In genomic region chr7:134334408-134334807, GRCh38 we compare ENCODE assay signal across 23 cellular contexts.
"Had no signal": no experiment of that assay in that cellular context is flagged by ENCODE, and none has a peak within 500 bp of the region (broad histone marks: within the 10 kb centered on the region; RNA-seq: fewer than 3 reads in every experiment).

No MANE protein-coding gene starts in this region.

- H3K4me3 Mint-ChIP-seq: dendritic cell treated with granulocyte-macrophage colony-stimulating factor and Interleukin-4, amounts not matched to agents 40 ng/mL and 50 ng/mL, for 4 days; effector memory CD8-positive, alpha-beta T cell; endodermal cell; mesothelial cell of epicardium had no signal

- ATAC-seq: effector memory CD8-positive, alpha-beta T cell; esophagus mucosa; gastrocnemius medialis; heart right ventricle; left cardiac atrium; left lung; left ventricle myocardium superior; lower lobe of right lung; mucosa of descending colon had no signal

- H3K36me3 Mint-ChIP-seq: mesothelial cell of epicardium had no signal

- H3K9me3 Mint-ChIP-seq: dendritic cell treated with granulocyte-macrophage colony-stimulating factor and Interleukin-4, amounts not matched to agents 40 ng/mL and 50 ng/mL, for 4 days; effector memory CD8-positive, alpha-beta T cell had no signal

- DNase-seq: colonic mucosa; cortex of kidney; effector CD8-positive, alpha-beta T cell; effector memory CD8-positive, alpha-beta T cell; endodermal cell; erythroblast; esophagus squamous epithelium; foreskin fibroblast; foreskin melanocyte; gastrocnemius medialis; glutamatergic neuron; head of caudate nucleus; heart right ventricle; hippocampal formation; left cardiac atrium; left lung; left ventricle myocardium superior; lower lobe of right lung; mesenchymal stem cell; mucosa of descending colon had no signal

- H3K4me1 Mint-ChIP-seq: endodermal cell had no signal

- H3K27ac Mint-ChIP-seq: dendritic cell treated with granulocyte-macrophage colony-stimulating factor and Interleukin-4, amounts not matched to agents 40 ng/mL and 50 ng/mL, for 4 days; endodermal cell; mesothelial cell of epicardium had no signal
